Comparison of ENCODE assay signal across 9 cellular contexts in genomic region chr10:61001731-61002122, GRCh38. TPM values are rescaled to one million over a fixed set of nuclear protein-coding genes. Genes with fewer than 3 reads are reported as not detected.
DNase-seq lines count a peak whose midpoint lies in the region; ATAC-seq and TF ChIP-seq lines count a peak whose summit lies in the region.
"Had no signal": no experiment of that assay in that cellular context is flagged by ENCODE, and none has a peak within 500 bp of the region (broad histone marks: within the 10 kb centered on the region; RNA-seq: fewer than 3 reads in every experiment).

No MANE protein-coding gene starts in this region.

- H3K4me3 ChIP-seq in iPS-20b (ENCODE audit: low read length) (peak overlapping the region; percentile 84), smooth muscle cell (peak overlapping the region; percentile 59)

- no peaks in the 10 kb centered on the region for H3K36me3 Mint-ChIP-seq in HFFc6 (ENCODE audit: low read depth)
- no peaks in the 10 kb centered on the region for H3K36me3 Mint-ChIP-seq in activated T-helper 2 cell treated with anti-CD3 and anti-CD28 coated beads, Interferon-gamma antibody, Interleukin-2, Interleukin-4, amounts not matched to agents 10 μg/mL and 5 μg/mL and 100 μg/mL, durations not matched to agents 14 hours and 24 hours and 36 hours (ENCODE audit: low read depth)

- no peak for DNase-seq in HFFc6
- no peak for DNase-seq in activated T-helper 2 cell treated with anti-CD3 and anti-CD28 coated beads, Interferon-gamma antibody, Interleukin-2, Interleukin-4, amounts not matched to agents 10 μg/mL and 5 μg/mL and 100 μg/mL, durations not matched to agents 14 hours and 24 hours and 36 hours (ENCODE audit: low spot score)
- no peak for DNase-seq in smooth muscle cell (lab: John Stamatoyannopoulos, UW; ENCODE audit: unreplicated experiment)
- DNase-seq: activated CD4-positive, alpha-beta T cell treated with anti-CD3 and anti-CD28 coated beads, Interleukin-2, amount 10 ng/mL, durations not matched to agents 7 days and 5 days; NCI-H2081 treated with DMSO at 0.1 percent for 48 hours had no signal

- no peaks in the 10 kb centered on the region for H4K20me1 ChIP-seq in smooth muscle cell (ENCODE audit: low read depth)

- no peak overlapping the region for H3K27ac Mint-ChIP-seq in HFFc6
- H3K27ac Mint-ChIP-seq in activated T-helper 2 cell treated with anti-CD3 and anti-CD28 coated beads, Interferon-gamma antibody, Interleukin-2, Interleukin-4, amounts not matched to agents 10 μg/mL and 5 μg/mL and 100 μg/mL, durations not matched to agents 14 hours and 24 hours and 36 hours: no peak overlapping the region
- H3K27ac Mint-ChIP-seq: activated CD4-positive, alpha-beta T cell treated with anti-CD3 and anti-CD28 coated beads, Interleukin-2, amount 10 ng/mL, durations not matched to agents 7 days and 5 days had no signal

- no peaks in the 10 kb centered on the region for H3K4me1 Mint-ChIP-seq in HFFc6 (ENCODE audit: low read depth)
- peaks cover 2% of the 10 kb centered on the region for H3K4me1 Mint-ChIP-seq in activated T-helper 2 cell treated with anti-CD3 and anti-CD28 coated beads, Interferon-gamma antibody, Interleukin-2, Interleukin-4, amounts not matched to agents 10 μg/mL and 5 μg/mL and 100 μg/mL, durations not matched to agents 14 hours and 24 hours and 36 hours (ENCODE audit: low read depth)
- H3K4me1 Mint-ChIP-seq: activated CD4-positive, alpha-beta T cell treated with anti-CD3 and anti-CD28 coated beads, Interleukin-2, amount 10 ng/mL, durations not matched to agents 7 days and 5 days had no signal

- peak overlapping the region; percentile 96 for H2AFZ ChIP-seq in smooth muscle cell (ENCODE audit: low read depth)

- intact Hi-C loops in activated T-helper 2 cell treated with anti-CD3 and anti-CD28 coated beads, Interferon-gamma antibody, Interleukin-2, Interleukin-4, amounts not matched to agents 10 μg/mL and 5 μg/mL and 100 μg/mL, durations not matched to agents 14 hours and 24 hours and 36 hours (cut with micrococcal nuclease): no loop called here

- H3F3A ChIP-seq in smooth muscle cell (ENCODE audit: low read depth): peaks cover 24% of the 10 kb centered on the region

- H3K9me3 Mint-ChIP-seq in HFFc6: no peaks in the 10 kb centered on the region; the same call in 1 of the 2 replicates
- H3K9me3 Mint-ChIP-seq in activated T-helper 2 cell treated with anti-CD3 and anti-CD28 coated beads, Interferon-gamma antibody, Interleukin-2, Interleukin-4, amounts not matched to agents 10 μg/mL and 5 μg/mL and 100 μg/mL, durations not matched to agents 14 hours and 24 hours and 36 hours: no peaks in the 10 kb centered on the region
- H3K9me3 Mint-ChIP-seq: activated CD4-positive, alpha-beta T cell treated with anti-CD3 and anti-CD28 coated beads, Interleukin-2, amount 10 ng/mL, durations not matched to agents 7 days and 5 days had no signal

- peak overlapping the region; percentile 93 for H3K4me2 ChIP-seq in smooth muscle cell

- H3K4me1 ChIP-seq in iPS-20b (ENCODE audit: insufficient read depth, low read length) (no peaks in the 10 kb centered on the region), smooth muscle cell (ENCODE audit: low read depth) (no peaks in the 10 kb centered on the region)

- H3K27me3 Mint-ChIP-seq in HFFc6 (ENCODE audit: insufficient read depth): peaks cover 23% of the 10 kb centered on the region
- peaks cover 71% of the 10 kb centered on the region for H3K27me3 Mint-ChIP-seq in activated T-helper 2 cell treated with anti-CD3 and anti-CD28 coated beads, Interferon-gamma antibody, Interleukin-2, Interleukin-4, amounts not matched to agents 10 μg/mL and 5 μg/mL and 100 μg/mL, durations not matched to agents 14 hours and 24 hours and 36 hours (ENCODE audit: low read depth)

- H3K36me3 ChIP-seq in iPS-20b (ENCODE audit: insufficient read depth, low read depth, low read length) (no peaks in the 10 kb centered on the region), smooth muscle cell (ENCODE audit: low read depth) (no peaks in the 10 kb centered on the region)

- TF ChIP-seq CTCF in HFFc6 (IDR thresholded peaks at IDR 0.05) (no peak), smooth muscle cell (IDR thresholded peaks at IDR 0.05; ENCODE audit: borderline replicate concordance, insufficient read depth, poor library complexity, severe bottlenecking) (no peak)

- no peaks in the 10 kb centered on the region for H3K79me2 ChIP-seq in smooth muscle cell (ENCODE audit: low read depth)

- H3K9me3 ChIP-seq in iPS-20b (ENCODE audit: insufficient read depth, low read depth, low read length) (no peaks in the 10 kb centered on the region), smooth muscle cell (replicated peaks; ENCODE audit: low read depth) (no peaks in the 10 kb centered on the region)

- H3K4me3 Mint-ChIP-seq in HFFc6: peak overlapping the region; percentile 49
- H3K4me3 Mint-ChIP-seq in activated T-helper 2 cell treated with anti-CD3 and anti-CD28 coated beads, Interferon-gamma antibody, Interleukin-2, Interleukin-4, amounts not matched to agents 10 μg/mL and 5 μg/mL and 100 μg/mL, durations not matched to agents 14 hours and 24 hours and 36 hours (ENCODE audit: low read depth): peak overlapping the region; percentile 42
- H3K4me3 Mint-ChIP-seq: activated CD4-positive, alpha-beta T cell treated with anti-CD3 and anti-CD28 coated beads, Interleukin-2, amount 10 ng/mL, durations not matched to agents 7 days and 5 days had no signal

- no peak overlapping the region for H3K9ac ChIP-seq in iPS-20b (ENCODE audit: low read depth, low read length)
- peak overlapping the region; percentile 43 for H3K9ac ChIP-seq in smooth muscle cell (ENCODE audit: low read depth)

- 15% methylated on average over 18 of the region's 18 CpGs for WGBS in smooth muscle cell (ENCODE audit: low lambda C conversion rate)

- H3K27me3 ChIP-seq in iPS-20b (ENCODE audit: insufficient read depth, low read length) (peaks cover 29% of the 10 kb centered on the region), smooth muscle cell (ENCODE audit: low read depth) (no peaks in the 10 kb centered on the region)

- H3K27ac ChIP-seq in iPS-20b (ENCODE audit: low read length) (no peak overlapping the region), smooth muscle cell (ENCODE audit: low read depth) (no peak overlapping the region)

- ATAC-seq in HG03108 (IDR thresholded peaks at IDR 0.05; ENCODE audit: unreplicated experiment) (no peak), GM18909 (IDR thresholded peaks at IDR 0.05; ENCODE audit: poor library complexity, unreplicated experiment) (no peak), HG02610 (IDR thresholded peaks at IDR 0.05; ENCODE audit: unreplicated experiment) (no peak)

RNA-seq across cellular contexts. Expression of gene RHOBTB1, which starts 57.7 kb away (rescaled TPM):
- 10 to 100 TPM in 2 of 6 experiments, 1 to 10 TPM in 4; 9.0 to 11.7 (median 9.3) TPM for total RNA-seq in HFFc6 (2021; fragmentation: NEBNext Ultra II Directional; extraction: Animal tissue kit (Norgen Biotek cat#: 25700))
- total RNA-seq in activated T-helper 2 cell treated with anti-CD3 and anti-CD28 coated beads, Interferon-gamma antibody, Interleukin-2, Interleukin-4, amounts not matched to agents 10 μg/mL and 5 μg/mL and 100 μg/mL, durations not matched to agents 14 hours and 24 hours and 36 hours: 0.05 and 0.30 TPM in 2 replicates
- total RNA-seq in smooth muscle cell: 49.1 and 77.0 TPM in 2 replicates
- 33.7 and 36.2 TPM in 2 replicates for polyA plus RNA-seq in smooth muscle cell
